Comparison of ENCODE assay signal across 1 cellular context in genomic region chr18:50287441-50288347, GRCh38.
TF ChIP-seq lines count a peak whose summit lies in the region.

CXXC1 (minus strand) TSS chr18:50287692; CDS start chr18:50287589, 103 bp downstream.

TF ChIP-seq in K562, 482 proteins besides CTCF, POLR2A, EP300 and RAD21 (continued from another document and continues in another):
- TF ChIP-seq TAF1 (IDR thresholded peaks at IDR 0.05; ENCODE audit: control insufficient read depth, extremely low read depth, insufficient read depth, low read length, severe bottlenecking), result peak; percentile 31
- 0 out of 2 replicates have a peak, but pooled peaks have one; percentile 30 for TF ChIP-seq ZNF431 (CRISPR knock-in tag; IDR thresholded peaks at IDR 0.05)
- peak; percentile 44; the same call in 1 of the 2 replicates for TF ChIP-seq MTA3 (IDR thresholded peaks at IDR 0.05; ENCODE audit: borderline replicate concordance)
- TF ChIP-seq SNRNP70 (optimal IDR thresholded peaks at IDR 0.05; ENCODE audit: low read depth, low read length), result no peak
- TF ChIP-seq THRB (CRISPR knock-in tag; conservative IDR thresholded peaks at IDR 0.05), result no peak
- TF ChIP-seq ZFX (CRISPR knock-in tag; IDR thresholded peaks at IDR 0.05), result peak; percentile 39; the same call in 1 of the 2 replicates
- TF ChIP-seq HNRNPK (IDR thresholded peaks at IDR 0.05; ENCODE audit: low read depth, low read length, poor library complexity, severe bottlenecking), result no peak
- TF ChIP-seq EGR1 (conservative IDR thresholded peaks at IDR 0.05), result no peak; the same call in 1 of the 2 replicates
- peak; percentile 80 for TF ChIP-seq SMAD3 (CRISPR knock-in tag; conservative IDR thresholded peaks at IDR 0.05)
- TF ChIP-seq ATF1 (CRISPR knock-in tag; IDR thresholded peaks at IDR 0.05), result no peak
- peak; percentile 94 for TF ChIP-seq ATF1 (tag; IDR thresholded peaks at IDR 0.05)
- TF ChIP-seq CXXC5 (CRISPR knock-in tag; IDR thresholded peaks at IDR 0.05), result peak; percentile 89
- TF ChIP-seq TEAD1 (CRISPR knock-in tag; IDR thresholded peaks at IDR 0.05), result peak; percentile 54 to 76; a peak in 2 of 4 replicates
- TF ChIP-seq RFX1 (IDR thresholded peaks at IDR 0.05), result peak; percentile 88
- TF ChIP-seq NFIC (IDR thresholded peaks at IDR 0.05), result no peak
- peak; percentile 93 for TF ChIP-seq DMBX1 (CRISPR knock-in tag; IDR thresholded peaks at IDR 0.05; ENCODE audit: borderline replicate concordance)
- no peak for TF ChIP-seq ZNF717 (CRISPR knock-in tag; IDR thresholded peaks at IDR 0.05)
- peak; percentile 81; the same call in 1 of the 2 replicates for TF ChIP-seq XRCC5 (IDR thresholded peaks at IDR 0.05; ENCODE audit: low read depth, low read length)
- no peak for TF ChIP-seq ZC3H8 (IDR thresholded peaks at IDR 0.05)
- no peak for TF ChIP-seq BDP1 (IDR thresholded peaks at IDR 0.05; ENCODE audit: insufficient read depth, insufficient read length)
- TF ChIP-seq HMGN3 (IDR thresholded peaks at IDR 0.05; ENCODE audit: borderline replicate concordance, extremely low read depth, insufficient read length, low read depth, low read length), result no peak
- TF ChIP-seq SP2 (IDR thresholded peaks at IDR 0.05; ENCODE audit: extremely low read depth, low read depth, low read length, poor library complexity, severe bottlenecking), result no peak
- TF ChIP-seq HCFC1 (IDR thresholded peaks at IDR 0.05; ENCODE audit: low read depth, low read length), result peak; percentile 97
- no peak for TF ChIP-seq ZNF274 (IDR thresholded peaks at IDR 0.05; ENCODE audit: borderline replicate concordance, low read depth, low read length)
- no peak for TF ChIP-seq PRMT5 (CRISPR knock-in tag; IDR thresholded peaks at IDR 0.05)
- TF ChIP-seq HDAC1 (IDR thresholded peaks at IDR 0.05), result peak in 1 of 2 experiments; percentile 90; a peak in 2 of 4 replicates
- TF ChIP-seq ATF6 (CRISPR knock-in tag; IDR thresholded peaks at IDR 0.05), result no peak
- TF ChIP-seq KLF13 (tag; IDR thresholded peaks at IDR 0.05; ENCODE audit: borderline replicate concordance, low read depth), result peak; percentile 22; the same call in 1 of the 2 replicates
- peak; percentile 25; the same call in 1 of the 2 replicates for TF ChIP-seq SMC3 (conservative IDR thresholded peaks at IDR 0.05; ENCODE audit: insufficient read depth, low read depth, low read length)
- 0 out of 4 replicates have a peak, but pooled peaks of 1 of the 2 experiments have one; percentile 78 for TF ChIP-seq KDM4B (IDR thresholded peaks at IDR 0.05; ENCODE audit: borderline replicate concordance in 2 of 2, low read depth in 1 of 2)
- peak; percentile 37 for TF ChIP-seq TBP (optimal IDR thresholded peaks at IDR 0.05; ENCODE audit: low read depth, low read length)
- peak; percentile 92 for TF ChIP-seq MYBL2 (IDR thresholded peaks at IDR 0.05; ENCODE audit: low read depth)
- TF ChIP-seq MYBL2 (CRISPR knock-in tag; IDR thresholded peaks at IDR 0.05; ENCODE audit: borderline replicate concordance), result no peak
- peak; percentile 66; the same call in 1 of the 2 replicates for TF ChIP-seq ARID4B (CRISPR knock-in tag; IDR thresholded peaks at IDR 0.05)
- no peak for TF ChIP-seq MCM3 (IDR thresholded peaks at IDR 0.05)
- TF ChIP-seq ZNF239 (CRISPR knock-in tag; IDR thresholded peaks at IDR 0.05), result peak; percentile 79
- no peak for TF ChIP-seq CHAMP1 (IDR thresholded peaks at IDR 0.05)
- peak; percentile 92 for TF ChIP-seq MGA (IDR thresholded peaks at IDR 0.05)
- peak; percentile 62; the same call in 1 of the 2 replicates for TF ChIP-seq CEBPG (CRISPR knock-in tag; IDR thresholded peaks at IDR 0.05)
- TF ChIP-seq CEBPG (tag; conservative IDR thresholded peaks at IDR 0.05 in 1 of 2, IDR thresholded peaks at IDR 0.05 in 1 of 2), result 0 out of 4 replicates have a peak, but pooled peaks of 1 of the 2 experiments have one; percentile 11
- peak; percentile 42 for TF ChIP-seq HDAC3 (IDR thresholded peaks at IDR 0.05; ENCODE audit: borderline replicate concordance, partially characterized antibody)
- no peak for TF ChIP-seq ZNF232 (CRISPR knock-in tag; IDR thresholded peaks at IDR 0.05)
- TF ChIP-seq MXI1 (IDR thresholded peaks at IDR 0.05; ENCODE audit: low read depth, low read length), result 0 out of 2 replicates have a peak, but pooled peaks have one; percentile 15
- TF ChIP-seq ZNF121 (CRISPR knock-in tag; conservative IDR thresholded peaks at IDR 0.05), result no peak
